In the genomic region with DNA sequence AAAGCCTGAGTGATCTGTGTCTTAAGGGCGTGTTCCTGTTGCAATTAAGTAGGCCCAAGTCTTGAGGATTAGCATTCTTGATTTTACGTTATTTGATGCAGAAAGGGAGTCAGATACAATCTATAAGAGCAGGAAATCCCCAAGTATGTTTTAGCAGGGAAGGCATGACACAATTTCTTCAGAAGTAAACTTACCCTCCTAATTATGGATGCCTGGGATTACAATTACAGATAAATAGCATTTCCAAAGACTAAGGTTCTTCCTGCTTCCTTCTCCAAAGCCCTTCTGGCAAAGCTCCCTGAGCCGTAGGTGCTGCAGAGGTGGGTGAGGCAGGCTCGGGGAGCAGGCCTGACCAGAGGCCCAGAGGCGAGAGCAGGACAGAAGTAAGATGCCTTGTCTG, we compare ENCODE assay signal across 30 cellular contexts. TPM values are rescaled to one million over a fixed set of nuclear protein-coding genes. Genes with fewer than 3 reads are reported as not detected.
"Had no signal": no experiment of that assay in that cellular context is flagged by ENCODE, and none has a peak within 500 bp of the region (broad histone marks: within the 10 kb centered on the region; RNA-seq: fewer than 3 reads in every experiment).

No MANE protein-coding gene starts in this region.

- H3K9me3 ChIP-seq: SK-N-SH had no signal

- H3K9ac ChIP-seq: SK-N-SH had no signal

- H3K4me1 Mint-ChIP-seq: brain had no signal

- H3K4me2 ChIP-seq: SK-N-SH had no signal

- H3K27ac ChIP-seq: VCaP had no signal

- H3K27me3 Mint-ChIP-seq: activated CD4-positive, alpha-beta memory T cell treated with anti-CD3 and anti-CD28 coated beads, Interleukin-2, amount 10 ng/mL, durations not matched to agents 7 days and 5 days; activated CD4-positive, alpha-beta T cell treated with anti-CD3 and anti-CD28 coated beads for 36 hours; central memory CD8-positive, alpha-beta T cell had no signal

- H3K36me3 Mint-ChIP-seq: brain had no signal

- ATAC-seq: activated CD4-positive, alpha-beta T cell treated with anti-CD3 and anti-CD28 coated beads for 36 hours; activated T-cell treated with anti-CD3 and anti-CD28 coated beads, Interleukin-2, amount 50 U/mL, for 72 hours; Panc1; Right ventricle myocardium inferior had no signal

- FAIRE-seq: astrocyte had no signal

- H3K9me3 Mint-ChIP-seq: activated naive CD8-positive, alpha-beta T cell treated with anti-CD3 and anti-CD28 coated beads, Interleukin-2, amount 10 ng/mL, durations not matched to agents 7 days and 5 days; central memory CD8-positive, alpha-beta T cell had no signal

- DNase-seq: activated CD4-positive, alpha-beta memory T cell treated with anti-CD3 and anti-CD28 coated beads, Interleukin-2, amount 10 ng/mL, durations not matched to agents 7 days and 5 days; activated CD4-positive, alpha-beta T cell treated with anti-CD3 and anti-CD28 coated beads for 36 hours; activated CD4-positive, alpha-beta T cell treated with anti-CD3 and anti-CD28 coated beads, Interleukin-2, amount 50 U/mL, for 1 hour; activated naive CD4-positive, alpha-beta T cell treated with anti-CD3 and anti-CD28 coated beads, Interleukin-2, amount 50 U/mL, for 16 hours; activated naive CD8-positive, alpha-beta T cell treated with anti-CD3 and anti-CD28 coated beads, Interleukin-2, amount 10 ng/mL, durations not matched to agents 7 days and 5 days; activated T-cell treated with anti-CD3 and anti-CD28 coated beads for 4 hours; activated T-cell treated with anti-CD3 and anti-CD28 coated beads, Interleukin-2, amount 50 U/mL, for 72 hours; amygdala; KG1; NCI-H1048; NCI-H146; NCI-H187 treated with DMSO at 0.1 percent for 48 hours; NCI-H2081 treated with DMSO at 0.1 percent for 48 hours; NCI-H446; NCI-H524 treated with DMSO at 0.1 percent for 48 hours; NCI-H748 treated with DMSO at 0.1 percent for 48 hours; OCI-M1; RPMI8226; SK-N-SH; T-helper 1 cell had no signal

- H3K27ac Mint-ChIP-seq: activated CD4-positive, alpha-beta memory T cell treated with anti-CD3 and anti-CD28 coated beads, Interleukin-2, amount 10 ng/mL, durations not matched to agents 7 days and 5 days; activated CD4-positive, alpha-beta T cell treated with anti-CD3 and anti-CD28 coated beads for 36 hours; activated naive CD8-positive, alpha-beta T cell treated with anti-CD3 and anti-CD28 coated beads, Interleukin-2, amount 10 ng/mL, durations not matched to agents 7 days and 5 days; activated T-cell treated with anti-CD3 and anti-CD28 coated beads, Interleukin-2, amount 50 U/mL, for 72 hours; brain had no signal

- H3K4me3 Mint-ChIP-seq: activated CD4-positive, alpha-beta memory T cell treated with anti-CD3 and anti-CD28 coated beads, Interleukin-2, amount 10 ng/mL, durations not matched to agents 7 days and 5 days; activated CD4-positive, alpha-beta T cell treated with anti-CD3 and anti-CD28 coated beads for 36 hours; activated naive CD8-positive, alpha-beta T cell treated with anti-CD3 and anti-CD28 coated beads, Interleukin-2, amount 10 ng/mL, durations not matched to agents 7 days and 5 days; activated T-cell treated with anti-CD3 and anti-CD28 coated beads, Interleukin-2, amount 50 U/mL, for 72 hours; brain; central memory CD8-positive, alpha-beta T cell had no signal

RNA-seq across cellular contexts. Expression of gene ADIPOQ, which starts 52.9 kb away (rescaled TPM):
- total RNA-seq: activated CD4-positive, alpha-beta memory T cell treated with anti-CD3 and anti-CD28 coated beads, Interleukin-2, amount 10 ng/mL, durations not matched to agents 7 days and 5 days; activated CD4-positive, alpha-beta T cell treated with anti-CD3 and anti-CD28 coated beads for 36 hours; activated CD8-positive, alpha-beta memory T cell treated with anti-CD3 and anti-CD28 coated beads for 36 hours; activated naive CD8-positive, alpha-beta T cell treated with anti-CD3 and anti-CD28 coated beads, Interleukin-2, amount 10 ng/mL, durations not matched to agents 7 days and 5 days; astrocyte; LHCN-M2; M059J; T-helper 2 cell treated with Interferon-gamma antibody and Interleukin-4, amounts not matched to agents 100 ng/mL and 5 ng/mL, for 36 hours had no signal
- polyA plus RNA-seq: SK-N-SH had no signal
